Comparison of ENCODE assay signal across 25 cellular contexts in genomic region chr21:23725576-23725975, GRCh38.
DNase-seq lines count a peak whose midpoint lies in the region; TF ChIP-seq lines count a peak whose summit lies in the region.
"Had no signal": no experiment of that assay in that cellular context is flagged by ENCODE, and none has a peak within 500 bp of the region (broad histone marks: within the 10 kb centered on the region; RNA-seq: fewer than 3 reads in every experiment).

No MANE protein-coding gene starts in this region.

- no peaks in the 10 kb centered on the region for H3K36me3 Mint-ChIP-seq in CD14-positive monocyte
- H3K36me3 Mint-ChIP-seq: activated CD8-positive, alpha-beta memory T cell treated with anti-CD3 and anti-CD28 coated beads, Interleukin-2, amount 10 ng/mL, durations not matched to agents 7 days and 5 days had no signal

- in situ Hi-C loops in ACHN (cut with HindIII; ENCODE audit: low pct_ligation_motif_present, low pct_unique_long_range_greater_than_20kb, low sequenced_read_pairs): no loop called here
- in situ Hi-C loops in KBM-7 (cut with MboI; ENCODE audit: low pct_unique_long_range_greater_than_20kb, low sequenced_read_pairs): no loop called here
- in situ Hi-C loops in SK-MEL-5 (cut with HindIII; ENCODE audit: low pct_unique_long_range_greater_than_20kb, low sequenced_read_pairs): no loop called here
- in situ Hi-C loops in brain microvascular endothelial cell (cut with HindIII; ENCODE audit: low pct_ligation_motif_present, low sequenced_read_pairs): no loop called here

- H3K4me3 Mint-ChIP-seq in CD14-positive monocyte: no peak overlapping the region
- H3K4me3 Mint-ChIP-seq: activated CD8-positive, alpha-beta memory T cell treated with anti-CD3 and anti-CD28 coated beads, Interleukin-2, amount 10 ng/mL, durations not matched to agents 7 days and 5 days; activated T-helper 17 cell treated with anti-CD3 and anti-CD28 coated beads, Interleukin-2, amount 50 U/mL, for 72 hours; HFFc6; stimulated activated naive CD8-positive, alpha-beta T cell treated with anti-CD3 and anti-CD28 coated beads, Interleukin-15, amount 100 ng/mL, for 72 hours had no signal

- no peak overlapping the region for H3K27ac ChIP-seq in brain microvascular endothelial cell
- H3K27ac ChIP-seq: body of pancreas, SK-N-MC, skin epidermis, transverse colon had no signal

- peaks cover 0 to 11% (median 0%) of the 10 kb centered on the region in 7 donors for H3K9me3 Mint-ChIP-seq in CD14-positive monocyte
- H3K9me3 Mint-ChIP-seq: stimulated activated naive CD8-positive, alpha-beta T cell treated with anti-CD3 and anti-CD28 coated beads, Interleukin-15, amount 100 ng/mL, for 72 hours had no signal

- intact Hi-C loops in CD14-positive monocyte (cut with micrococcal nuclease): no loop called here

- H3K27me3 Mint-ChIP-seq in CD14-positive monocyte (ENCODE audit: low read depth in 3 of 3): peaks cover 0 to 2% (median 0%) of the 10 kb centered on the region in 3 donors
- H3K27me3 Mint-ChIP-seq: activated CD8-positive, alpha-beta memory T cell treated with anti-CD3 and anti-CD28 coated beads, Interleukin-2, amount 10 ng/mL, durations not matched to agents 7 days and 5 days; activated T-helper 17 cell treated with anti-CD3 and anti-CD28 coated beads, Interleukin-2, amount 50 U/mL, for 72 hours; progenitor cell of endocrine pancreas; stimulated activated naive CD8-positive, alpha-beta T cell treated with anti-CD3 and anti-CD28 coated beads, Interleukin-15, amount 100 ng/mL, for 72 hours had no signal

- H3K27ac Mint-ChIP-seq in CD14-positive monocyte: no peak overlapping the region
- H3K27ac Mint-ChIP-seq: activated CD8-positive, alpha-beta memory T cell treated with anti-CD3 and anti-CD28 coated beads, Interleukin-2, amount 10 ng/mL, durations not matched to agents 7 days and 5 days; activated T-helper 17 cell treated with anti-CD3 and anti-CD28 coated beads, Interleukin-2, amount 50 U/mL, for 72 hours; HFFc6; progenitor cell of endocrine pancreas; stimulated activated naive CD8-positive, alpha-beta T cell treated with anti-CD3 and anti-CD28 coated beads, Interleukin-15, amount 100 ng/mL, for 72 hours had no signal

- H3K27me3 ChIP-seq in brain microvascular endothelial cell (replicated peaks): no peaks in the 10 kb centered on the region
- H3K27me3 ChIP-seq: body of pancreas, transverse colon had no signal

- no peak overlapping the region for H3K4me3 ChIP-seq in brain microvascular endothelial cell (ENCODE audit: low read depth, low read length)
- H3K4me3 ChIP-seq: body of pancreas, GM12878, SK-N-MC, skin epidermis, transverse colon had no signal

- no peak for TF ChIP-seq CTCF in brain microvascular endothelial cell (IDR thresholded peaks at IDR 0.05; ENCODE audit: low read depth, low read length, missing control alignments)
- no peak for TF ChIP-seq CTCF in CD14-positive monocyte (IDR thresholded peaks at IDR 0.05)

- H3K4me1 Mint-ChIP-seq in CD14-positive monocyte: no peaks in the 10 kb centered on the region
- H3K4me1 Mint-ChIP-seq: activated CD8-positive, alpha-beta memory T cell treated with anti-CD3 and anti-CD28 coated beads, Interleukin-2, amount 10 ng/mL, durations not matched to agents 7 days and 5 days; activated T-helper 17 cell treated with anti-CD3 and anti-CD28 coated beads, Interleukin-2, amount 50 U/mL, for 72 hours; stimulated activated naive CD8-positive, alpha-beta T cell treated with anti-CD3 and anti-CD28 coated beads, Interleukin-15, amount 100 ng/mL, for 72 hours had no signal

- no peaks in the 10 kb centered on the region for H3K36me3 ChIP-seq in brain microvascular endothelial cell (replicated peaks)
- H3K36me3 ChIP-seq: transverse colon had no signal

- DNase-seq in ACHN (peak; percentile 3), ELR (ENCODE audit: low read depth) (peak; percentile 15), KBM-7 (peak; percentile 3), SK-MEL-5 (ENCODE audit: low read depth, low spot score) (peak; percentile 54), brain microvascular endothelial cell (no peak), ureter (ENCODE audit: low spot score) (no peak), mucosa of gallbladder (ENCODE audit: low spot score) (no peak), CD14-positive monocyte (ENCODE audit: low spot score) (no peak)
- DNase-seq: activated CD4-positive, alpha-beta T cell treated with anti-CD3 and anti-CD28 coated beads for 4 hours; activated CD8-positive, alpha-beta memory T cell treated with anti-CD3 and anti-CD28 coated beads, Interleukin-2, amount 10 ng/mL, durations not matched to agents 7 days and 5 days; body of pancreas; GF-D8; HFFc6; left colon; midbrain; NCI-H1436; NCI-H446 treated with DMSO at 0.1 percent for 48 hours; stimulated activated CD4-positive, alpha-beta T cell treated with anti-CD3 and anti-CD28 coated beads, Interleukin-2, amount 100 ng/mL, for 48 hours; stimulated activated naive CD8-positive, alpha-beta T cell treated with anti-CD3 and anti-CD28 coated beads, Interleukin-15, amount 100 ng/mL, for 72 hours; transverse colon had no signal

Comparison
In these comparisons a context has a peak if more than half of its experiments do, and no peak if none do; other contexts are left out.
1. DNase-seq: peak in ACHN (single experiment), ELR (single experiment), KBM-7 (single experiment) and SK-MEL-5 (single experiment); none in brain microvascular endothelial cell (single experiment), ureter (single experiment), mucosa of gallbladder (single experiment) and CD14-positive monocyte (single experiment).